ENCODE assay signal across 8 cellular contexts in genomic region chr3:66276705-66277274, GRCh38. TPM values are rescaled to one million over a fixed set of nuclear protein-coding genes. Genes with fewer than 3 reads are reported as not detected.
DNase-seq lines count a peak whose midpoint lies in the region; ATAC-seq, FAIRE-seq and TF ChIP-seq lines count a peak whose summit lies in the region.

No MANE protein-coding gene starts in this region.

- H3K4me3 Mint-ChIP-seq in activated T-cell treated with anti-CD3 and anti-CD28 coated beads, Interleukin-2, amount 50 U/mL, for 72 hours = no peak overlapping the region

- POLR2A ChIA-PET in OCI-LY7 (lab: Charles Lee) = interaction anchor here (0.6 kb wide), 2 partner anchors 23 to 540 kb away, joined by 3 read pairs; no protein-coding TSS in a partner anchor

- H3K36me3 Mint-ChIP-seq in activated T-cell treated with anti-CD3 and anti-CD28 coated beads, Interleukin-2, amount 50 U/mL, for 72 hours (ENCODE audit: insufficient read depth in 2 of 2) = peaks cover 0 to 2% of the 10 kb centered on the region in 2 donors

- H3K27ac Mint-ChIP-seq in activated T-cell treated with anti-CD3 and anti-CD28 coated beads, Interleukin-2, amount 50 U/mL, for 72 hours = peak overlapping the region; percentile 72

- H3K4me2 ChIP-seq in OCI-LY7 (ENCODE audit: low read length) = no peak overlapping the region

- BruUV-seq in OCI-LY7 (replicated peaks; lab: Mats Ljungman, UMichigan) = no TSS peak

- H3K4me3 ChIP-seq in OCI-LY7 (ENCODE audit: low read depth, low read length, poor library complexity, severe bottlenecking) = no peak overlapping the region

- no peak overlapping the region for H2AFZ ChIP-seq in OCI-LY7 (ENCODE audit: low read length)

- DNase-seq in ELR (ENCODE audit: low read depth) (peak; percentile 73), OCI-LY7 (ENCODE audit: low spot score) (peak; percentile 77), fibroblast of peridontal ligament (ENCODE audit: extremely low read depth) (peak; percentile 90), nucleus accumbens (lab: John Stamatoyannopoulos, UW) (peak in 42 of 56 donors; percentile 2 to 82 (median 31)), urothelium cell line (ENCODE audit: low spot score) (peak; percentile 45)
- peak; percentile 46 to 65 for DNase-seq in activated T-cell treated with anti-CD3 and anti-CD28 coated beads, Interleukin-2, amount 50 U/mL, for 72 hours

- CTCF ChIA-PET in OCI-LY7 (lab: Charles Lee; ENCODE audit: unreplicated experiment) = interaction anchor here (0.6 kb wide), 1 partner anchor 23 kb away, joined by 3 read pairs; no protein-coding TSS in a partner anchor

- H3K9me2 ChIP-seq in OCI-LY7 (ENCODE audit: insufficient read depth, low read length) = no peaks in the 10 kb centered on the region

- no peaks in the 10 kb centered on the region for H4K20me1 ChIP-seq in OCI-LY7 (ENCODE audit: insufficient read depth, low read length)

- ATAC-seq in HG03280 (IDR thresholded peaks at IDR 0.05; ENCODE audit: unreplicated experiment) (peak; percentile 50), HG03520 (IDR thresholded peaks at IDR 0.05; ENCODE audit: unreplicated experiment) (no peak)
- ATAC-seq in activated T-cell treated with anti-CD3 and anti-CD28 coated beads, Interleukin-2, amount 50 U/mL, for 72 hours (replicated peaks in 1 of 2) = no peak

- H3K27me3 Mint-ChIP-seq in activated T-cell treated with anti-CD3 and anti-CD28 coated beads, Interleukin-2, amount 50 U/mL, for 72 hours (ENCODE audit: low read depth) = no peaks in the 10 kb centered on the region

- no peak for FAIRE-seq in urothelium cell line (lab: Jason Lieb, UNC)

- peaks cover 22% of the 10 kb centered on the region for H3K4me1 Mint-ChIP-seq in activated T-cell treated with anti-CD3 and anti-CD28 coated beads, Interleukin-2, amount 50 U/mL, for 72 hours (ENCODE audit: low read depth)

- H3K27ac ChIP-seq in OCI-LY7 (ENCODE audit: low read depth, low read length, poor library complexity, severe bottlenecking) = no peak overlapping the region

- no peaks in the 10 kb centered on the region for H3K4me1 ChIP-seq in OCI-LY7 (ENCODE audit: insufficient read depth, low read length, poor library complexity, severe bottlenecking)

- intact Hi-C loops in OCI-LY7 (cut with micrococcal nuclease; ENCODE audit: unreplicated experiment) = loop anchor here (1.0 to 5.0 kb wide), 4 partner anchors 96 to 540 kb away; no protein-coding TSS in a partner anchor

- H3K36me3 ChIP-seq in OCI-LY7 (ENCODE audit: insufficient read depth, low read length) = no peaks in the 10 kb centered on the region

- no peaks in the 10 kb centered on the region for H3K9me3 Mint-ChIP-seq in activated T-cell treated with anti-CD3 and anti-CD28 coated beads, Interleukin-2, amount 50 U/mL, for 72 hours

- H3K9me3 ChIP-seq in OCI-LY7 (ENCODE audit: low read length) = no peaks in the 10 kb centered on the region

- no peaks in the 10 kb centered on the region for H3K79me2 ChIP-seq in OCI-LY7 (ENCODE audit: insufficient read depth, low read depth, low read length)

- peak; percentile 94 for TF ChIP-seq CTCF in OCI-LY7 (conservative IDR thresholded peaks at IDR 0.05; ENCODE audit: low read length)

RNA-seq across cellular contexts. Expression of gene SLC25A26, which starts 56.0 kb away (rescaled TPM):
- total RNA-seq in OCI-LY7 (2014; rRNA removed; shearing (Covaris generic)) = 9.8 and 13.1 TPM in 2 replicates
- 12.9 and 14.2 TPM in 2 replicates for total RNA-seq in OCI-LY7 (2022)
- 10 to 100 TPM; 32.3 to 38.4 TPM for total RNA-seq in activated T-cell treated with anti-CD3 and anti-CD28 coated beads, Interleukin-2, amount 50 U/mL, for 72 hours

Comparison
In these comparisons a context has a peak if more than half of its experiments do, and no peak if none do; other contexts are left out.
1. DNase-seq: peak in every context shown above with its lines; median percentile 90 in fibroblast of peridontal ligament; 77 in OCI-LY7; 73 in ELR; 56 in activated T-cell treated with anti-CD3 and anti-CD28 coated beads, Interleukin-2, amount 50 U/mL, for 72 hours; 45 in urothelium cell line; 31 in nucleus accumbens.